15 cellular contexts compared by ENCODE assay signal in genomic region chr10:133439517-133440461, GRCh38. TPM values are rescaled to one million over a fixed set of nuclear protein-coding genes. Genes with fewer than 3 reads are reported as not detected.
A peak's percentile ranks its signal among the peaks of the same experiment; 100 is the strongest.
DNase-seq lines count a peak whose midpoint lies in the region; ATAC-seq and TF ChIP-seq lines count a peak whose summit lies in the region.
"Had no signal": no experiment of that assay in that cellular context is flagged by ENCODE, and none has a peak within 500 bp of the region (broad histone marks: within the 10 kb centered on the region; RNA-seq: fewer than 3 reads in every experiment).

No MANE protein-coding gene starts in this region.

- H4K20me1 ChIP-seq in SK-N-SH (ENCODE audit: insufficient read depth) (no peaks in the 10 kb centered on the region), osteoblast (ENCODE audit: insufficient read depth, low read length) (peaks cover 20% of the 10 kb centered on the region)

- ATAC-seq in SK-N-SH treated with all-trans-retinoic acid at 6 μM for 48 hours, result no peak
- ATAC-seq in activated T-helper 17 cell treated with anti-CD3 and anti-CD28 coated beads, Interleukin-2, amount 50 U/mL, for 72 hours (replicated peaks), result no peak

- no peak for TF ChIP-seq POLR2A in erythroblast (IDR thresholded peaks at IDR 0.05; ENCODE audit: low read length)

- no peak overlapping the region for H3K9ac ChIP-seq in SK-N-SH
- H3K9ac ChIP-seq: BLaER1 treated with 17β-estradiol and CSF1 and Interleukin-3, amounts not matched to agents 10 nM and 100 nM had no signal

- no peak for TF ChIP-seq EP300 in SK-N-SH (IDR thresholded peaks at IDR 0.05; ENCODE audit: borderline replicate concordance in 1 of 2, low read depth in 1 of 2, low read length in 1 of 2)

- H3K27me3 Mint-ChIP-seq in activated T-helper 17 cell treated with anti-CD3 and anti-CD28 coated beads, Interleukin-2, amount 50 U/mL, for 72 hours, result peaks cover 5% of the 10 kb centered on the region

- H3K4me1 Mint-ChIP-seq in activated T-helper 17 cell treated with anti-CD3 and anti-CD28 coated beads, Interleukin-2, amount 50 U/mL, for 72 hours, result peaks cover 25% of the 10 kb centered on the region

- no peaks in the 10 kb centered on the region for H3K9me3 ChIP-seq in SK-N-SH
- no peaks in the 10 kb centered on the region for H3K9me3 ChIP-seq in osteoblast (ENCODE audit: low read depth, low read length)

- H3K36me3 ChIP-seq in SK-N-SH (replicated peaks in 1 of 2; ENCODE audit: control insufficient read depth in 1 of 2, insufficient read depth in 2 of 2, low read length in 1 of 2) (no peaks in the 10 kb centered on the region), osteoblast (ENCODE audit: insufficient read depth, low read length) (no peaks in the 10 kb centered on the region)
- H3K36me3 ChIP-seq: BLaER1 treated with 17β-estradiol and CSF1 and Interleukin-3, amounts not matched to agents 10 nM and 100 nM had no signal

- H3K79me2 ChIP-seq in SK-N-SH (ENCODE audit: insufficient read depth) (no peaks in the 10 kb centered on the region), osteoblast (ENCODE audit: insufficient read depth, low read length) (no peaks in the 10 kb centered on the region)

- TF ChIP-seq RAD21 in SK-N-SH (IDR thresholded peaks at IDR 0.05; ENCODE audit: low read length), result no peak

- H3K4me3 ChIP-seq in SK-N-SH (ENCODE audit: low read depth in 2 of 2, low read length in 1 of 2) (no peak overlapping the region), osteoblast (ENCODE audit: insufficient read depth, low read length) (no peak overlapping the region)
- H3K4me3 ChIP-seq: BLaER1 treated with 17β-estradiol and CSF1 and Interleukin-3, amounts not matched to agents 10 nM and 100 nM had no signal

- H3K9me2 ChIP-seq in SK-N-SH, result no peaks in the 10 kb centered on the region

- H3F3A ChIP-seq in SK-N-SH (replicated peaks; ENCODE audit: insufficient read depth), result no peaks in the 10 kb centered on the region

- DNase-seq in SK-N-SH, result peak; percentile 28
- DNase-seq in D341Med (ENCODE audit: low spot score), result peak; percentile 3
- peak; percentile 80 for DNase-seq in osteoblast (ENCODE audit: insufficient read length, low spot score, missing footprints)
- no peak for DNase-seq in NCI-H446 treated with DMSO at 0.1 percent for 48 hours (lab: John Stamatoyannopoulos, UW)
- no peak for DNase-seq in stimulated activated CD4-positive, alpha-beta T cell treated with anti-CD3 and anti-CD28 coated beads, Interleukin-1b, Interleukin-23, amount 100 ng/mL, for 48 hours
- no peak for DNase-seq in erythroblast (lab: John Stamatoyannopoulos, UW)
- DNase-seq: NCI-H1436 treated with DMSO at 0.1 percent for 48 hours, NCI-H2081, NCI-H524 treated with DMSO at 0.1 percent for 48 hours had no signal

- no peaks in the 10 kb centered on the region for H3K9me3 Mint-ChIP-seq in activated T-helper 17 cell treated with anti-CD3 and anti-CD28 coated beads, Interleukin-2, amount 50 U/mL, for 72 hours

- WGBS in SK-N-SH (ENCODE audit: low lambda C conversion rate), result 63% methylated on average over 14 of the region's 25 CpGs

- H3K27ac Mint-ChIP-seq in activated T-helper 17 cell treated with anti-CD3 and anti-CD28 coated beads, Interleukin-2, amount 50 U/mL, for 72 hours, result no peak overlapping the region

- H2AFZ ChIP-seq in SK-N-SH (ENCODE audit: low read depth), result no peak overlapping the region
- no peak overlapping the region for H2AFZ ChIP-seq in osteoblast (ENCODE audit: low read length)

- no peak overlapping the region for H3K27ac ChIP-seq in SK-N-SH (ENCODE audit: low read depth in 2 of 2, low read length in 1 of 2)
- no peak overlapping the region for H3K27ac ChIP-seq in osteoblast (ENCODE audit: low read depth, low read length)
- H3K27ac ChIP-seq: BLaER1 treated with 17β-estradiol and CSF1 and Interleukin-3, amounts not matched to agents 10 nM and 100 nM; RWPE1 had no signal

- peaks cover 4% of the 10 kb centered on the region for H3K36me3 Mint-ChIP-seq in activated T-helper 17 cell treated with anti-CD3 and anti-CD28 coated beads, Interleukin-2, amount 50 U/mL, for 72 hours (ENCODE audit: low read depth)
- H3K36me3 Mint-ChIP-seq: IgD-negative memory B cell had no signal

- H3K4me1 ChIP-seq in SK-N-SH (ENCODE audit: control insufficient read depth in 1 of 2, insufficient read depth in 2 of 2, low read depth in 1 of 2, low read length in 1 of 2) (no peaks in the 10 kb centered on the region; a peak in 1 of 4 replicates), osteoblast (ENCODE audit: insufficient read depth, low read length) (no peaks in the 10 kb centered on the region)

- CTCF ChIA-PET in SK-N-SH (lab: Yijun Ruan, JAX), result interaction anchor here (1.1 to 1.3 kb wide), 4 partner anchors 13 to 177 kb away, joined by 3 to 4 read pairs (median 4); no protein-coding TSS in a partner anchor

- no peak overlapping the region for H3K4me2 ChIP-seq in SK-N-SH
- H3K4me2 ChIP-seq in osteoblast (ENCODE audit: insufficient read depth, low read length), result no peak overlapping the region
- H3K4me2 ChIP-seq: BLaER1 treated with 17β-estradiol and CSF1 and Interleukin-3, amounts not matched to agents 10 nM and 100 nM had no signal

- no peaks in the 10 kb centered on the region for H3K27me3 ChIP-seq in SK-N-SH (ENCODE audit: insufficient read depth)
- H3K27me3 ChIP-seq in osteoblast (ENCODE audit: insufficient read depth, low read length), result no peaks in the 10 kb centered on the region
- H3K27me3 ChIP-seq: BLaER1 treated with 17β-estradiol and CSF1 and Interleukin-3, amounts not matched to agents 10 nM and 100 nM had no signal

- H3K4me3 Mint-ChIP-seq in activated T-helper 17 cell treated with anti-CD3 and anti-CD28 coated beads, Interleukin-2, amount 50 U/mL, for 72 hours, result peak overlapping the region; percentile 47
- H3K4me3 Mint-ChIP-seq: IgD-negative memory B cell had no signal

- POLR2A ChIA-PET in SK-N-SH (lab: Yijun Ruan, JAX), result no interaction called here

- TF ChIP-seq CTCF in SK-N-SH (IDR thresholded peaks at IDR 0.05), result no peak
- TF ChIP-seq CTCF in osteoblast (IDR thresholded peaks at IDR 0.05; ENCODE audit: extremely low read depth, low read depth, low read length), result no peak

TF ChIP-seq in SK-N-SH, 30 proteins besides CTCF, POLR2A, EP300 and RAD21 (continues in another document):
- TF ChIP-seq USF1 (IDR thresholded peaks at IDR 0.05; ENCODE audit: borderline replicate concordance, low read depth) (no peak), IRF3 (IDR thresholded peaks at IDR 0.05; ENCODE audit: low read depth, low read length) (no peak), RFX5 (IDR thresholded peaks at IDR 0.05; ENCODE audit: low read length) (no peak), SMC3 (IDR thresholded peaks at IDR 0.05; ENCODE audit: low read depth, low read length) (no peak)

TF ChIP-seq in SK-N-SH treated with all-trans-retinoic acid at 6 μM for 48 hours, 23 proteins besides CTCF, POLR2A, EP300 and RAD21 (continues in another document):
- TF ChIP-seq ZFP30 (CRISPR knock-in tag; IDR thresholded peaks at IDR 0.05), result no peak
- no peak for TF ChIP-seq CSRNP3 (CRISPR knock-in tag; IDR thresholded peaks at IDR 0.05)
- no peak for TF ChIP-seq ZNF565 (CRISPR knock-in tag; conservative IDR thresholded peaks at IDR 0.05; ENCODE audit: low read depth)
- no peak for TF ChIP-seq TOX (CRISPR knock-in tag; IDR thresholded peaks at IDR 0.05; ENCODE audit: borderline replicate concordance)
- TF ChIP-seq BACH2 (CRISPR knock-in tag; IDR thresholded peaks at IDR 0.05; ENCODE audit: borderline replicate concordance), result no peak
- TF ChIP-seq PPARA (CRISPR knock-in tag; IDR thresholded peaks at IDR 0.05; ENCODE audit: borderline replicate concordance), result no peak
- TF ChIP-seq TCF4 (CRISPR knock-in tag; IDR thresholded peaks at IDR 0.05; ENCODE audit: borderline replicate concordance), result no peak
- no peak for TF ChIP-seq CSDC2 (CRISPR knock-in tag; IDR thresholded peaks at IDR 0.05)

RNA-seq across cellular contexts. Expression of gene SCART1, which starts 14.0 kb away (rescaled TPM):
- 2.1 and 3.4 TPM in 2 replicates for polyA plus RNA-seq in SK-N-SH (2012; rRNA removed)
- 0.46 and 0.51 TPM in 2 replicates for polyA plus RNA-seq in SK-N-SH (2012; cell fraction: cytosol; rRNA removed)
- 18.0 and 20.6 TPM in 2 replicates for polyA plus RNA-seq in SK-N-SH (2012; cell fraction: nucleus; rRNA removed)
- 10 to 100 TPM in 1 of 2 donors, 1 to 10 TPM in 1; 7.2 to 17.3 TPM for total RNA-seq in activated T-helper 17 cell treated with anti-CD3 and anti-CD28 coated beads, Interleukin-2, amount 50 U/mL, for 72 hours
- total RNA-seq in osteoblast, result 5.1 and 5.6 TPM in 2 replicates
- polyA plus RNA-seq: IgD-negative memory B cell had no signal

RNA-seq across cellular contexts. Expression of gene SPRN, which starts 15.4 kb away (rescaled TPM):
- 0.78 and 1.2 TPM in 2 replicates for polyA plus RNA-seq in SK-N-SH (2012; rRNA removed)
- polyA plus RNA-seq in SK-N-SH (2012; cell fraction: cytosol; rRNA removed), result 0.46 and 0.55 TPM in 2 replicates
- polyA plus RNA-seq in SK-N-SH (2012; cell fraction: nucleus; rRNA removed), result 0.32 and 0.43 TPM in 2 replicates
- not detected for total RNA-seq in activated T-helper 17 cell treated with anti-CD3 and anti-CD28 coated beads, Interleukin-2, amount 50 U/mL, for 72 hours
- under 0.01 TPM in 2 replicates for total RNA-seq in osteoblast
- total RNA-seq: HT1080 had no signal

RNA-seq across cellular contexts. Expression of gene MTG1, which starts 45.8 kb away (rescaled TPM):
- polyA plus RNA-seq in SK-N-SH (2012; rRNA removed), result 86.4 and 90.7 TPM in 2 replicates
- 37.8 and 49.0 TPM in 2 replicates for polyA plus RNA-seq in SK-N-SH (2012; cell fraction: cytosol; rRNA removed)
- polyA plus RNA-seq in SK-N-SH (2012; cell fraction: nucleus; rRNA removed), result 284 and 357 TPM in 2 replicates
- total RNA-seq in activated T-helper 17 cell treated with anti-CD3 and anti-CD28 coated beads, Interleukin-2, amount 50 U/mL, for 72 hours, result 10 to 100 TPM; 38.9 to 58.8 TPM
- total RNA-seq in osteoblast, result 28.3 and 31.5 TPM in 2 replicates

Comparison
In these comparisons a context has a peak if more than half of its experiments do, and no peak if none do; other contexts are left out.
1. DNase-seq: peak in SK-N-SH (single experiment), D341Med (single experiment) and osteoblast (single experiment); none in NCI-H446 treated with DMSO at 0.1 percent for 48 hours (single experiment), stimulated activated CD4-positive, alpha-beta T cell treated with anti-CD3 and anti-CD28 coated beads, Interleukin-1b, Interleukin-23, amount 100 ng/mL, for 48 hours (single experiment) and erythroblast (0 of 2).